8 cellular contexts compared by ENCODE assay signal in genomic region chr22:26648011-26648497, GRCh38. TPM values are rescaled to one million over a fixed set of nuclear protein-coding genes. Genes with fewer than 3 reads are reported as not detected.
DNase-seq lines count a peak whose midpoint lies in the region; ATAC-seq and TF ChIP-seq lines count a peak whose summit lies in the region.

No MANE protein-coding gene starts in this region.

- H3K4me1 ChIP-seq in HUES64 (ENCODE audit: insufficient read depth, low read length) = peaks cover 55% of the 10 kb centered on the region

- 9% methylated on average over 17 of the region's 17 CpGs for WGBS in HUES64

- peak overlapping the region; percentile 22; the same call in 1 of the 2 replicates for H3K9ac ChIP-seq in HUES64 (ENCODE audit: low read depth, low read length)

- peak; percentile 100 for DNase-seq in NCI-H69 (lab: John Stamatoyannopoulos, UW)
- peak; percentile 40 for DNase-seq in activated naive CD4-positive, alpha-beta T cell treated with Interleukin-2 at 50 U/mL for 16 hours
- peak in 8 of 10 donors; percentile 33 to 93 (median 60) for DNase-seq in posterior cingulate gyrus
- no peak for DNase-seq in NCI-H82 treated with DMSO at 0.1 percent for 48 hours (lab: John Stamatoyannopoulos, UW; ENCODE audit: unreplicated experiment)
- DNase-seq in medulla oblongata (ENCODE audit: extremely low spot score) = no peak
- DNase-seq in RWPE1 (ENCODE audit: low spot score) = no peak

- no peak for TF ChIP-seq CTCF in RWPE1 (conservative IDR thresholded peaks at IDR 0.05; ENCODE audit: low read depth)

- no peaks in the 10 kb centered on the region for H3K36me3 ChIP-seq in HUES64 (ENCODE audit: insufficient read depth, low read length)

- H3K27me3 ChIP-seq in HUES64 (ENCODE audit: insufficient read depth, low read length) = no peaks in the 10 kb centered on the region

- intact Hi-C loops in posterior cingulate gyrus (cut with DNase I) = no loop called here

- H3K27ac ChIP-seq in HUES64 (ENCODE audit: low read depth, low read length) (peak overlapping the region; percentile 85; the same call in 1 of the 2 replicates), RWPE1 (no peak overlapping the region)

- no peak for ATAC-seq in GM18907 (IDR thresholded peaks at IDR 0.05; ENCODE audit: unreplicated experiment)

- no peaks in the 10 kb centered on the region for H3K9me3 ChIP-seq in HUES64 (ENCODE audit: insufficient read depth, low read depth, low read length)

- H3K4me3 ChIP-seq in HUES64 (ENCODE audit: low read length) = peak overlapping the region; percentile 5; the same call in 1 of the 2 replicates

- CTCF ChIA-PET in RWPE1 (lab: Yijun Ruan, JAX) = no interaction called here

- POLR2A ChIA-PET in RWPE1 (lab: Yijun Ruan, JAX; ENCODE audit: low non-redundant PET) = no interaction called here

RNA-seq across cellular contexts. Expression of gene MIAT, which starts 9.3 kb away (rescaled TPM):
- polyA plus RNA-seq in HUES64 (2013, experiment 1 of 2) = 20.0 TPM
- polyA plus RNA-seq in HUES64 (2013, experiment 2 of 2) = 22.8 TPM

RNA-seq across cellular contexts. Expression of gene CRYBA4, which starts 26.3 kb away (rescaled TPM):
- 1.3 TPM for polyA plus RNA-seq in HUES64 (2013, experiment 1 of 2)
- 0.95 TPM for polyA plus RNA-seq in HUES64 (2013, experiment 2 of 2)

RNA-seq across cellular contexts. Expression of gene CRYBB1, which starts 30.2 kb away (rescaled TPM):
- polyA plus RNA-seq in HUES64 (2013, experiment 1 of 2) = 4.6 TPM
- 3.0 TPM for polyA plus RNA-seq in HUES64 (2013, experiment 2 of 2)

RNA-seq across cellular contexts. Expression of gene TPST2, which starts 58.1 kb away (rescaled TPM):
- polyA plus RNA-seq in HUES64 (2013, experiment 1 of 2) = 34.5 TPM
- 35.2 TPM for polyA plus RNA-seq in HUES64 (2013, experiment 2 of 2)

Comparison
In these comparisons a context has a peak if more than half of its experiments do, and no peak if none do; other contexts are left out.
1. DNase-seq: peak in NCI-H69 (single experiment), activated naive CD4-positive, alpha-beta T cell treated with Interleukin-2 at 50 U/mL for 16 hours (single experiment) and posterior cingulate gyrus (8 of 10); none in NCI-H82 treated with DMSO at 0.1 percent for 48 hours (single experiment), medulla oblongata (single experiment) and RWPE1 (single experiment).